10 cellular contexts compared by ENCODE assay signal in the genomic region with DNA sequence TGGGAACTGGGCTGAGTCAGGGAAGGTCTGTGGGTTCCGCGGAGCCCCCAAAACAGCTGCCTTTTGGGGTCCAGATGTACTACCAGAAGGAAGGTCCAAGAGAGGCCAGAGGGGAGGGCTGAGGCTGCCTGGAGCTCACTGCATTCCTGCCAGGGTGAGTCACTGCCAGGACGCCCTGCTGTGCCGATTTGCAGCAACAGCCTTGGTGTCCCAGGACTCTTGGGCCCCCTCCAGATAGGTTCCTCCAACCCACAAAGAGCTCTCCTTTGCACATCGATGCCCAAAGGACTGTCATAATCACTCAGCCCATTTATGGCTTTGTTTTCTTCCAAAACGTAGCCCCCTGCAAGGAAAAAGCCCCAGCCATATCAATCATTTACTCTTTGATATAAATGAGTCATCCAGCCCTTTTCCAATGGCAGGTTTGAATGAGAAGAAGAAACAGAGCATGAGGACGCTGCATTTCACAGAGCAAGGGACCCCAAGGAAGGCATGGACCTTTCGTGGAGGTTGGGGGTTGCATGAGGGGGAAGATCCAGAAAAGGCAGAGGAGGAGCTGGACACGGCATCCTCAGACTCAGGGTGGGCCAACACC. TPM values are rescaled to one million over a fixed set of nuclear protein-coding genes. Genes with fewer than 3 reads are reported as not detected.
DNase-seq lines count a peak whose midpoint lies in the region; ATAC-seq and TF ChIP-seq lines count a peak whose summit lies in the region.
"Had no signal": no experiment of that assay in that cellular context is flagged by ENCODE, and none has a peak within 500 bp of the region (broad histone marks: within the 10 kb centered on the region; RNA-seq: fewer than 3 reads in every experiment).

No MANE protein-coding gene starts in this region.

- H3K36me3 Mint-ChIP-seq in MCF 10A (ENCODE audit: insufficient read depth, unreplicated experiment), result no peaks in the 10 kb centered on the region

- no peaks in the 10 kb centered on the region for H3K27me3 Mint-ChIP-seq in MCF 10A (ENCODE audit: insufficient read depth, unreplicated experiment)

- ATAC-seq in body of pancreas (peak; percentile 84), aorta (ENCODE audit: low FRiP score) (peak; percentile 62), HG03460 (IDR thresholded peaks at IDR 0.05; ENCODE audit: unreplicated experiment) (no peak), HG03045 (IDR thresholded peaks at IDR 0.05; ENCODE audit: unreplicated experiment) (no peak)

- H3K27ac ChIP-seq in breast epithelium (no peak overlapping the region), body of pancreas (peak overlapping the region in 3 of 4 donors; percentile 40 to 66 (median 66)), aorta (ENCODE audit: low read depth in 1 of 2, low read length in 2 of 2) (peak overlapping the region in 1 of 2 donors; percentile 13)

- H3K27me3 ChIP-seq in breast epithelium (peaks cover 0 to 13% of the 10 kb centered on the region in 2 donors), body of pancreas (no peaks in the 10 kb centered on the region), aorta (ENCODE audit: control insufficient read depth in 1 of 2, insufficient read depth in 2 of 2, low read length in 1 of 2) (no peaks in the 10 kb centered on the region)

- POLR2A ChIA-PET in MCF 10A (lab: Yijun Ruan, JAX), result interaction anchor here (0.6 to 1.1 kb wide), 5 partner anchors 10 to 1296 kb away, joined by 3 read pairs; no protein-coding TSS in a partner anchor

- no peak for TF ChIP-seq POLR2A in breast epithelium (IDR thresholded peaks at IDR 0.05)
- no peak for TF ChIP-seq POLR2A in body of pancreas (IDR thresholded peaks at IDR 0.05)

- CTCF ChIA-PET in MCF 10A (lab: Yijun Ruan, JAX), result interaction anchor here (0.5 to 1.8 kb wide), 8 partner anchors 11 to 583 kb away, joined by 3 to 7 read pairs (median 4); no protein-coding TSS in a partner anchor

- 34 to 39% methylated on average over 7 to 9 of the region's 9 CpGs for WGBS in body of pancreas, 2 donors
- 29 to 32% methylated on average over 9 of the region's 9 CpGs for WGBS in aorta, 2 donors

- H3K4me1 Mint-ChIP-seq in MCF 10A (ENCODE audit: insufficient read depth, unreplicated experiment), result peaks cover 23% of the 10 kb centered on the region

- TF ChIP-seq CTCF in MCF 10A (IDR thresholded peaks at IDR 0.05; ENCODE audit: unreplicated experiment) (no peak), breast epithelium (IDR thresholded peaks at IDR 0.05) (no peak), body of pancreas (IDR thresholded peaks at IDR 0.05) (no peak)

- H3K9me3 ChIP-seq in breast epithelium (no peaks in the 10 kb centered on the region), body of pancreas (no peaks in the 10 kb centered on the region), aorta (ENCODE audit: control insufficient read depth, low read length) (no peaks in the 10 kb centered on the region)

- DNase-seq in MCF 10A (ENCODE audit: unreplicated experiment), result peak; percentile 88
- no peak for DNase-seq in breast epithelium (ENCODE audit: low spot score in 2 of 2)
- DNase-seq in body of pancreas, result peak; percentile 44 to 70 (median 61)
- DNase-seq in iris pigment epithelial cell (ENCODE audit: low read depth), result peak; percentile 81
- peak; percentile 84 to 88 for DNase-seq in aorta
- no peak for DNase-seq in NCI-H2196 (lab: John Stamatoyannopoulos, UW; ENCODE audit: unreplicated experiment)
- DNase-seq: activated CD4-positive, alpha-beta T cell treated with anti-CD3 and anti-CD28 coated beads for 4 hours; AML-193 had no signal

- no peak overlapping the region for H3K27ac Mint-ChIP-seq in MCF 10A (ENCODE audit: low read depth, unreplicated experiment)

- H3K36me3 ChIP-seq in breast epithelium, result no peaks in the 10 kb centered on the region
- H3K36me3 ChIP-seq in body of pancreas (replicated peaks in 1 of 2; ENCODE audit: insufficient read depth in 1 of 2, low read depth in 2 of 2), result no peaks in the 10 kb centered on the region
- no peaks in the 10 kb centered on the region for H3K36me3 ChIP-seq in aorta (ENCODE audit: control insufficient read depth in 1 of 2, insufficient read depth in 2 of 2, low read length in 1 of 2)

- intact Hi-C loops in MCF 10A (cut with micrococcal nuclease), result no loop called here
- intact Hi-C loops in breast epithelium (cut with DNase I; ENCODE audit: low total_unique reads), result no loop called here
- intact Hi-C loops in body of pancreas (cut with DNase I), result no loop called here
- intact Hi-C loops in aorta (cut with DNase I), result no loop called here

- no peaks in the 10 kb centered on the region for H3K4me1 ChIP-seq in breast epithelium
- H3K4me1 ChIP-seq in body of pancreas, result peaks cover 13% of the 10 kb centered on the region
- H3K4me1 ChIP-seq in aorta (ENCODE audit: control insufficient read depth in 1 of 2, insufficient read depth in 2 of 2, low read length in 2 of 2), result no peaks in the 10 kb centered on the region

- H3K4me3 Mint-ChIP-seq in MCF 10A (ENCODE audit: unreplicated experiment), result no peak overlapping the region

- H3K4me3 ChIP-seq in breast epithelium (no peak overlapping the region), body of pancreas (no peak overlapping the region), aorta (ENCODE audit: low read length in 2 of 2) (no peak overlapping the region)

- BruUV-seq in MCF 10A (replicated peaks; lab: Mats Ljungman, UMichigan), result no TSS peak

- H3K9me3 Mint-ChIP-seq in MCF 10A (ENCODE audit: unreplicated experiment), result no peaks in the 10 kb centered on the region

RNA-seq across cellular contexts. Expression of gene COL13A1, which starts 32.2 kb away (rescaled TPM):
- 0.22 and 0.47 TPM in 2 replicates for total RNA-seq in MCF 10A (2022)
- under 1 TPM; 0.66 to 0.80 (median 0.73) TPM for total RNA-seq in breast epithelium
- 1 to 10 TPM in 1 of 2 donors, not detected in 1; 2.3 TPM for total RNA-seq in body of pancreas
- total RNA-seq in aorta, result 10 to 100 TPM in 1 of 2 donors, 1 to 10 TPM in 1; 9.3 to 13.6 TPM
- 10 to 100 TPM in 1 of 2 donors, 1 to 10 TPM in 1; 3.5 to 32.8 TPM for polyA plus RNA-seq in aorta

Comparison
In these comparisons a context has a peak if more than half of its experiments do, and no peak if none do; other contexts are left out.
1. DNase-seq: peak in MCF 10A (single experiment), body of pancreas (4 of 4), iris pigment epithelial cell (single experiment) and aorta (2 of 2); none in breast epithelium (0 of 2) and NCI-H2196 (single experiment).
2. H3K27ac ChIP-seq: peak in body of pancreas (3 of 4); none in breast epithelium (0 of 2).
3. ATAC-seq: peak in body of pancreas (single experiment) and aorta (single experiment); none in HG03460 (single experiment) and HG03045 (single experiment).